In the genomic region with DNA sequence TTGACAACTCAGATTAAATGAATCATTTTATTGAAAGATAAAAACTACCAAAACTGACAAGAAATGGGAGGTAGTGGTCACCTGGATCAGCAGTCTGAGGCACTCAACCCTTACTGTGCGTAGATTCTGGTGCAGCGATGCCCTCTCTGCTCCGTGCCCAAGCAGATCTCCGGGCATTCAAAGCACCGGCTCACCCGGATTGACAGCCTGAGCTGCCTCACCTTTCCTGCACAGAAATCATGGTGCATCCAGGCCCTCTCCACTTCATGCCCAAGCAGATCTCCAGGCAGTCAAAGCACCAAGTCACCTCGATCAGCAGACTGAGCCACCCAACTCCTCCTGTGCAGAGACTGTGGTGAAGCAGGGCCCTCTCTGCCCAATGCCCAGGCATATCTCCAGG, we compare ENCODE assay signal across 11 cellular contexts.
"Had no signal": no experiment of that assay in that cellular context is flagged by ENCODE, and none has a peak within 500 bp of the region (broad histone marks: within the 10 kb centered on the region; RNA-seq: fewer than 3 reads in every experiment).

No MANE protein-coding gene starts in this region.

- H3K9ac ChIP-seq: GM23248 had no signal

- H3K4me2 ChIP-seq: GM23338 had no signal

- H2AFZ ChIP-seq: GM23248, GM23338 had no signal

- H3K4me3 ChIP-seq: GM23248, GM23338, HAP-1 had no signal

- DNase-seq: GM23248, GOT3, H7, H9, HCEC 1CT, HFFc6 had no signal

- H3K4me1 ChIP-seq: HAP-1 had no signal

- FAIRE-seq: H1, H54 had no signal

- ATAC-seq: GM23338, HCT116 had no signal

- H3K27ac ChIP-seq: GM23248 had no signal

- H3K9me3 ChIP-seq: HAP-1 had no signal

- H3K36me3 ChIP-seq: HAP-1 had no signal
